In the genomic region with DNA sequence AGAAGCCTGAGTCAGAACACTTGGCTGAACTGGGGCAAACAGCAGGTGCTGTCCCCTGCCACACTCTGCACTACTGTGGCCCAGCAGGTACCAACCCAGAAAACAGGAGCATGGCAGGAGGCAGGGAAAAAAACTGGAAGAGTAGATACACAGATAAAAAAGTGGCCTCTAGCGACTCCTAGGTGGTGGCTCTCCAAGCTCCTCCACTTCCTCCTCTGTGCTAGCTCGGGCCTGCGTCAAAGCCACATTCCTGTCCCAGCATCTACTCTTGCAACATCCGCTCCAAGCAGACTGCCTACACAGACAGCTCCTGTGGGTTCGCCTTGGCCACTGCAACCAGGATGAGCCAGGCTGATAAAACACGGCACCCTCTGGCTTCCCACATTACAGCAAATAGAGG, we compare ENCODE assay signal across 11 cellular contexts. TPM values are rescaled to one million over a fixed set of nuclear protein-coding genes. Genes with fewer than 3 reads are reported as not detected.
DNase-seq lines count a peak whose midpoint lies in the region; ATAC-seq, FAIRE-seq and TF ChIP-seq lines count a peak whose summit lies in the region.
"Had no signal": no experiment of that assay in that cellular context is flagged by ENCODE, and none has a peak within 500 bp of the region (broad histone marks: within the 10 kb centered on the region; RNA-seq: fewer than 3 reads in every experiment).

No MANE protein-coding gene starts in this region.

- no peaks in the 10 kb centered on the region for H4K20me1 ChIP-seq in GM23248 (ENCODE audit: insufficient read depth)

- H3K9ac ChIP-seq in GM23248 = no peak overlapping the region

- H3K4me3 ChIP-seq in GM23248 = no peak overlapping the region
- no peak overlapping the region for H3K4me3 ChIP-seq in pancreas
- no peak overlapping the region for H3K4me3 ChIP-seq in stomach

- TF ChIP-seq CTCF in pancreas (IDR thresholded peaks at IDR 0.05) (no peak), stomach (IDR thresholded peaks at IDR 0.05) (no peak)

- H3K4me2 ChIP-seq in GM23248 (ENCODE audit: unreplicated experiment) = no peak overlapping the region

- H2AFZ ChIP-seq in GM23248 = no peak overlapping the region

- WGBS in GM23248 (ENCODE audit: low coverage in 1 of 2, low lambda C conversion rate in 2 of 2, missing lambda C conversion rate in 2 of 2), 2 experiments = 19 to 22% methylated on average over 6 of the region's 6 CpGs
- 38 to 63% methylated on average over 6 of the region's 6 CpGs for WGBS in pancreas, 2 donors
- WGBS in stomach, 5 donors = 23 to 43% (median 43%) methylated on average over 6 of the region's 6 CpGs

- H3K36me3 ChIP-seq in GM23248 (ENCODE audit: low read depth) (no peaks in the 10 kb centered on the region), pancreas (no peaks in the 10 kb centered on the region), stomach (no peaks in the 10 kb centered on the region)

- FAIRE-seq in pancreas (lab: Jason Lieb, UNC) (no peak), HTR-8/SVneo (lab: Jason Lieb, UNC) (no peak)
- FAIRE-seq: urothelium cell line had no signal

- H3K4me1 ChIP-seq in GM23248 (ENCODE audit: insufficient read depth) = no peaks in the 10 kb centered on the region
- H3K4me1 ChIP-seq in pancreas = no peaks in the 10 kb centered on the region
- H3K4me1 ChIP-seq in stomach = no peaks in the 10 kb centered on the region

- H3K79me2 ChIP-seq in GM23248 (ENCODE audit: insufficient read depth) = no peaks in the 10 kb centered on the region

- in situ Hi-C loops in GM23248 (cut with MboI) = no loop called here

- peak in 3 of 4 donors; percentile 29 to 77 (median 66) for ATAC-seq in pancreas

- intact Hi-C loops in head of caudate nucleus (cut with DNase I) = no loop called here
- intact Hi-C loops in pancreas (cut with DNase I) = no loop called here
- intact Hi-C loops in stomach (cut with DNase I; ENCODE audit: low total_unique reads) = no loop called here

- H3K9me2 ChIP-seq in GM23248 (ENCODE audit: insufficient read depth) = no peaks in the 10 kb centered on the region

- no peak for TF ChIP-seq POLR2A in stomach (IDR thresholded peaks at IDR 0.05)

- H3K27me3 ChIP-seq in GM23248 (replicated peaks; ENCODE audit: insufficient read depth) = no peaks in the 10 kb centered on the region
- H3K27me3 ChIP-seq in pancreas = no peaks in the 10 kb centered on the region
- H3K27me3 ChIP-seq in stomach = no peaks in the 10 kb centered on the region

- no peak overlapping the region for H3K27ac ChIP-seq in GM23248
- no peak overlapping the region for H3K27ac ChIP-seq in pancreas
- H3K27ac ChIP-seq in stomach = no peak overlapping the region

- no peak for TF ChIP-seq EP300 in stomach (IDR thresholded peaks at IDR 0.05)

- no peaks in the 10 kb centered on the region for H3F3A ChIP-seq in GM23248 (ENCODE audit: insufficient read depth)

- no peaks in the 10 kb centered on the region for H3K9me3 ChIP-seq in GM23248 (ENCODE audit: low read depth)
- H3K9me3 ChIP-seq in pancreas = no peaks in the 10 kb centered on the region
- no peaks in the 10 kb centered on the region for H3K9me3 ChIP-seq in stomach

- DNase-seq in GM23248 (peak; percentile 38), RPMI7951 (ENCODE audit: low read depth) (peak; percentile 59), head of caudate nucleus (peak in 24 of 42 donors; percentile 12 to 61 (median 32)), pancreas (peak in 1 of 6 donors; percentile 12), stomach (no peak), HTR-8/SVneo (ENCODE audit: insufficient read length, low spot score) (no peak), COLO829 (ENCODE audit: low spot score) (no peak)
- no peak for DNase-seq in stimulated activated CD4-positive, alpha-beta T cell treated with anti-CD3 and anti-CD28 coated beads, Interleukin-1b, Interleukin-23, amount 100 ng/mL, for 48 hours
- DNase-seq: amniotic stem cell, NCI-H1048 had no signal

RNA-seq across cellular contexts. Expression of a gene that starts 6.9 kb away (rescaled TPM):
- total RNA-seq in GM23248 (2014; rRNA removed; shearing (Covaris generic)) = not detected in 2 replicates
- polyA plus RNA-seq in GM23248 (2016; fragmentation: Nextera tagmentation; extraction: Ambion mirVana) (not detected in 2 replicates), pancreas (not detected), stomach (not detected)
- total RNA-seq in RPMI7951 (2014; rRNA removed; shearing (Covaris generic)) = not detected in 2 replicates
- total RNA-seq in pancreas (not detected), stomach (not detected)

RNA-seq across cellular contexts. Expression of a gene that starts 33.3 kb away (rescaled TPM):
- total RNA-seq in GM23248 (2014; rRNA removed; shearing (Covaris generic)) = not detected in 2 replicates
- not detected in 2 replicates for polyA plus RNA-seq in GM23248 (2016; fragmentation: Nextera tagmentation; extraction: Ambion mirVana)
- total RNA-seq in RPMI7951 (2014; rRNA removed; shearing (Covaris generic)) = not detected in 2 replicates
- total RNA-seq in pancreas = not detected
- polyA plus RNA-seq in pancreas = under 1 TPM in 1 of 2 donors, not detected in 1; 0.02 TPM
- not detected for total RNA-seq in stomach
- not detected for polyA plus RNA-seq in stomach

Comparison
In these comparisons a context has a peak if more than half of its experiments do, and no peak if none do; other contexts are left out.
1. DNase-seq: peak in GM23248 (single experiment), RPMI7951 (single experiment) and head of caudate nucleus (24 of 42); none in stomach (single experiment), HTR-8/SVneo (single experiment), COLO829 (single experiment) and stimulated activated CD4-positive, alpha-beta T cell treated with anti-CD3 and anti-CD28 coated beads, Interleukin-1b, Interleukin-23, amount 100 ng/mL, for 48 hours (single experiment).